ENCODE assay signal across 19 cellular contexts in genomic region chr2:65620026-65620425, GRCh38.
A peak's percentile ranks its signal among the peaks of the same experiment; 100 is the strongest.
DNase-seq lines count a peak whose midpoint lies in the region; ATAC-seq and TF ChIP-seq lines count a peak whose summit lies in the region.
"Had no signal": no experiment of that assay in that cellular context is flagged by ENCODE, and none has a peak within 500 bp of the region (broad histone marks: within the 10 kb centered on the region; RNA-seq: fewer than 3 reads in every experiment).

No MANE protein-coding gene starts in this region.

- TF ChIP-seq EP300 in esophagus muscularis mucosa (IDR thresholded peaks at IDR 0.05): no peak

- intact Hi-C loops in esophagus muscularis mucosa (cut with DNase I) (no loop called here), left ventricle myocardium inferior (cut with micrococcal nuclease) (no loop called here)
- intact Hi-C loops in CD8-positive, alpha-beta T cell (cut with DNase I, micrococcal nuclease): no loop called here

- H3K4me3 ChIP-seq in esophagus muscularis mucosa (no peak overlapping the region), Peyer's patch (no peak overlapping the region), left ventricle myocardium inferior (no peak overlapping the region)
- no peak overlapping the region for H3K4me3 ChIP-seq in CD8-positive, alpha-beta T cell (ENCODE audit: low read depth, low read length)
- H3K4me3 ChIP-seq: A549; BLaER1 treated with 17β-estradiol and CSF1 and Interleukin-3, amounts not matched to agents 10 nM and 100 nM had no signal

- H3K27ac ChIP-seq in esophagus muscularis mucosa (replicated peaks in 1 of 4): no peak overlapping the region
- H3K27ac ChIP-seq in CD8-positive, alpha-beta T cell (ENCODE audit: low read depth, low read length): no peak overlapping the region
- H3K27ac ChIP-seq in Peyer's patch: no peak overlapping the region
- H3K27ac ChIP-seq in left ventricle myocardium inferior (replicated peaks): no peak overlapping the region
- H3K27ac ChIP-seq: 22Rv1; A549; BLaER1 treated with 17β-estradiol and CSF1 and Interleukin-3, amounts not matched to agents 10 nM and 100 nM; C4-2B had no signal

- H3K27ac Mint-ChIP-seq in CD8-positive, alpha-beta T cell: no peak overlapping the region
- H3K27ac Mint-ChIP-seq: B cell; CD4-positive, alpha-beta memory T cell; CD4-positive, CD25-positive, alpha-beta regulatory T cell had no signal

- no peaks in the 10 kb centered on the region for H3K36me3 Mint-ChIP-seq in CD8-positive, alpha-beta T cell
- H3K36me3 Mint-ChIP-seq: CD4-positive, alpha-beta memory T cell; CD4-positive, CD25-positive, alpha-beta regulatory T cell had no signal

- no peak for ATAC-seq in CD8-positive, alpha-beta T cell

- H3K36me3 ChIP-seq in esophagus muscularis mucosa (no peaks in the 10 kb centered on the region), Peyer's patch (no peaks in the 10 kb centered on the region), left ventricle myocardium inferior (no peaks in the 10 kb centered on the region)
- H3K36me3 ChIP-seq in CD8-positive, alpha-beta T cell (ENCODE audit: insufficient read depth, low read length): no peaks in the 10 kb centered on the region
- H3K36me3 ChIP-seq: BLaER1 treated with 17β-estradiol and CSF1 and Interleukin-3, amounts not matched to agents 10 nM and 100 nM had no signal

- no peaks in the 10 kb centered on the region for H3K9me3 ChIP-seq in esophagus muscularis mucosa
- H3K9me3 ChIP-seq in CD8-positive, alpha-beta T cell (ENCODE audit: low read length): no peaks in the 10 kb centered on the region
- no peaks in the 10 kb centered on the region for H3K9me3 ChIP-seq in Peyer's patch
- H3K9me3 ChIP-seq in left ventricle myocardium inferior (replicated peaks): no peaks in the 10 kb centered on the region
- H3K9me3 ChIP-seq: A549; BLaER1 treated with 17β-estradiol and CSF1 and Interleukin-3, amounts not matched to agents 10 nM and 100 nM; Caco-2 had no signal

- WGBS in esophagus muscularis mucosa: 88% methylated on average over 2 of the region's 2 CpGs

- H3K27me3 ChIP-seq in esophagus muscularis mucosa (no peaks in the 10 kb centered on the region), Peyer's patch (no peaks in the 10 kb centered on the region), left ventricle myocardium inferior (ENCODE audit: low read depth) (peaks cover 39% of the 10 kb centered on the region)
- no peaks in the 10 kb centered on the region for H3K27me3 ChIP-seq in CD8-positive, alpha-beta T cell (ENCODE audit: insufficient read depth, low read length)
- H3K27me3 ChIP-seq: BLaER1 treated with 17β-estradiol and CSF1 and Interleukin-3, amounts not matched to agents 10 nM and 100 nM had no signal

- H3K27me3 Mint-ChIP-seq in CD8-positive, alpha-beta T cell (ENCODE audit: low read depth): peaks cover 21% of the 10 kb centered on the region

- DNase-seq in NOMO-1 treated with dmso at 0.1 percent for 144 hours (lab: John Stamatoyannopoulos, UW; ENCODE audit: unreplicated experiment) (peak; percentile 2), NOMO-1 (lab: John Stamatoyannopoulos, UW; ENCODE audit: unreplicated experiment in 2 of 2) (no peak), ecto neural progenitor cell (ENCODE audit: low spot score) (peak; percentile 28), esophagus muscularis mucosa (ENCODE audit: extremely low spot score) (peak; percentile 62), Peyer's patch (no peak), left ventricle myocardium inferior (no peak)
- no peak for DNase-seq in CD8-positive, alpha-beta T cell
- DNase-seq: AML-193; Caco-2; Calu3; CD4-positive, alpha-beta memory T cell; CD4-positive, CD25-positive, alpha-beta regulatory T cell; DMS79 treated with DMSO at 0.1 percent for 48 hours; GF-D8 had no signal

- H3K9me3 Mint-ChIP-seq in CD8-positive, alpha-beta T cell: no peaks in the 10 kb centered on the region

- TF ChIP-seq POLR2A in esophagus muscularis mucosa (IDR thresholded peaks at IDR 0.05; ENCODE audit: low read depth) (no peak), Peyer's patch (IDR thresholded peaks at IDR 0.05) (no peak)

- POLR2A ChIA-PET in CD8-positive, alpha-beta T cell (lab: Charles Lee): no interaction called here

- H3K4me3 Mint-ChIP-seq in CD8-positive, alpha-beta T cell: no peak overlapping the region
- H3K4me3 Mint-ChIP-seq: B cell; CD4-positive, alpha-beta memory T cell; CD4-positive, CD25-positive, alpha-beta regulatory T cell had no signal

- CTCF ChIA-PET in CD8-positive, alpha-beta T cell (lab: Charles Lee): no interaction called here

- H3K4me1 Mint-ChIP-seq in CD8-positive, alpha-beta T cell (ENCODE audit: low read depth): peaks cover 6% of the 10 kb centered on the region

- no peaks in the 10 kb centered on the region for H3K4me1 ChIP-seq in esophagus muscularis mucosa
- H3K4me1 ChIP-seq in CD8-positive, alpha-beta T cell (ENCODE audit: insufficient read depth, low read length): no peaks in the 10 kb centered on the region
- no peaks in the 10 kb centered on the region for H3K4me1 ChIP-seq in Peyer's patch
- no peaks in the 10 kb centered on the region for H3K4me1 ChIP-seq in left ventricle myocardium inferior
- H3K4me1 ChIP-seq: A549, Caco-2 had no signal

- TF ChIP-seq CTCF in esophagus muscularis mucosa (IDR thresholded peaks at IDR 0.05) (no peak), Peyer's patch (IDR thresholded peaks at IDR 0.05) (no peak), left ventricle myocardium inferior (IDR thresholded peaks at IDR 0.05; ENCODE audit: borderline replicate concordance) (no peak)
- TF ChIP-seq CTCF in CD8-positive, alpha-beta T cell (IDR thresholded peaks at IDR 0.05): no peak

Comparison
In these comparisons a context has a peak if more than half of its experiments do, and no peak if none do; other contexts are left out.
1. DNase-seq: peak in NOMO-1 treated with dmso at 0.1 percent for 144 hours (single experiment), ecto neural progenitor cell (single experiment) and esophagus muscularis mucosa (single experiment); none in NOMO-1 (0 of 2), CD8-positive, alpha-beta T cell (0 of 7), Peyer's patch (0 of 3) and left ventricle myocardium inferior (single experiment).